Comparison of ENCODE assay signal across 24 cellular contexts in genomic region chr5:112320408-112320807, GRCh38.
A peak's percentile ranks its signal among the peaks of the same experiment; 100 is the strongest.
DNase-seq lines count a peak whose midpoint lies in the region; ATAC-seq and TF ChIP-seq lines count a peak whose summit lies in the region.
"Had no signal": no experiment of that assay in that cellular context is flagged by ENCODE, and none has a peak within 500 bp of the region (broad histone marks: within the 10 kb centered on the region; RNA-seq: fewer than 3 reads in every experiment).

No MANE protein-coding gene starts in this region.

- peaks cover 5% of the 10 kb centered on the region for H3K27me3 Mint-ChIP-seq in glutamatergic neuron (ENCODE audit: unreplicated experiment)

- H3K4me1 ChIP-seq in cardiac muscle cell (ENCODE audit: low read depth) (peaks cover 14% of the 10 kb centered on the region), left ventricle myocardium inferior (peaks cover 55% of the 10 kb centered on the region), right atrium auricular region (peaks cover 0 to 44% of the 10 kb centered on the region in 2 donors)
- H3K4me1 ChIP-seq: BE2C, BLaER1 had no signal

- no peaks in the 10 kb centered on the region for H3K36me3 Mint-ChIP-seq in glutamatergic neuron (ENCODE audit: unreplicated experiment)
- H3K36me3 Mint-ChIP-seq: CD14-positive monocyte; CD4-positive, alpha-beta memory T cell; CD4-positive, CD25-positive, alpha-beta regulatory T cell; CD8-positive, alpha-beta memory T cell had no signal

- DNase-seq in cardiac muscle cell (ENCODE audit: low read depth in 1 of 2, low spot score in 1 of 2): peak; percentile 8 to 14
- no peak for DNase-seq in Right ventricle myocardium inferior (ENCODE audit: missing footprints)
- DNase-seq in left ventricle myocardium inferior: no peak
- no peak for DNase-seq in right atrium auricular region (ENCODE audit: low spot score)
- no peak for DNase-seq in glutamatergic neuron
- no peak for DNase-seq in activated gamma-delta T cell (lab: John Stamatoyannopoulos, UW)
- DNase-seq: 8988T; ACHN; BE2C; C1 segment of cervical spinal cord; CD4-positive, alpha-beta memory T cell; CD4-positive, CD25-positive, alpha-beta regulatory T cell; CD8-positive, alpha-beta memory T cell; COR-L47; DMS 273 treated with DMSO at 0.1 percent for 48 hours; DMS153; DMS53; DMS79; DND-41; EL; GDM1 had no signal

- H3K9me3 Mint-ChIP-seq in glutamatergic neuron (ENCODE audit: unreplicated experiment): no peaks in the 10 kb centered on the region

- no peaks in the 10 kb centered on the region for H3K36me3 ChIP-seq in cardiac muscle cell
- H3K36me3 ChIP-seq in left ventricle myocardium inferior: no peaks in the 10 kb centered on the region
- no peaks in the 10 kb centered on the region for H3K36me3 ChIP-seq in right atrium auricular region
- H3K36me3 ChIP-seq: BE2C, BLaER1 had no signal

- no peak overlapping the region for H3K4me3 ChIP-seq in cardiac muscle cell
- no peak overlapping the region for H3K4me3 ChIP-seq in left ventricle myocardium inferior
- no peak overlapping the region for H3K4me3 ChIP-seq in right atrium auricular region
- H3K4me3 ChIP-seq: BLaER1, GM12878 had no signal

- peaks cover 6% of the 10 kb centered on the region for H3K4me1 Mint-ChIP-seq in glutamatergic neuron (ENCODE audit: low read depth, unreplicated experiment)
- H3K4me1 Mint-ChIP-seq: CD14-positive monocyte; CD4-positive, alpha-beta memory T cell; CD4-positive, CD25-positive, alpha-beta regulatory T cell; CD8-positive, alpha-beta memory T cell had no signal

- H3K4me3 Mint-ChIP-seq in glutamatergic neuron (ENCODE audit: unreplicated experiment): peak overlapping the region; percentile 7
- H3K4me3 Mint-ChIP-seq: CD14-positive monocyte; CD4-positive, alpha-beta memory T cell; CD4-positive, CD25-positive, alpha-beta regulatory T cell; CD8-positive, alpha-beta memory T cell had no signal

- H3K9me3 ChIP-seq in cardiac muscle cell (ENCODE audit: low read depth) (no peaks in the 10 kb centered on the region), left ventricle myocardium inferior (replicated peaks) (no peaks in the 10 kb centered on the region), right atrium auricular region (no peaks in the 10 kb centered on the region)
- H3K9me3 ChIP-seq: BE2C, BLaER1 had no signal

- H3K27ac ChIP-seq in cardiac muscle cell (peak overlapping the region; percentile 33), left ventricle myocardium inferior (replicated peaks) (peak overlapping the region; percentile 20), right atrium auricular region (peak overlapping the region in 1 of 2 donors; percentile 17)
- H3K27ac ChIP-seq: BLaER1 had no signal

- ATAC-seq in Right ventricle myocardium inferior: no peak
- ATAC-seq: GM12878 had no signal

- no peaks in the 10 kb centered on the region for H3K27me3 ChIP-seq in cardiac muscle cell
- no peaks in the 10 kb centered on the region for H3K27me3 ChIP-seq in left ventricle myocardium inferior (ENCODE audit: low read depth)
- no peaks in the 10 kb centered on the region for H3K27me3 ChIP-seq in right atrium auricular region
- H3K27me3 ChIP-seq: BLaER1 had no signal

- H3K27ac Mint-ChIP-seq in glutamatergic neuron (ENCODE audit: unreplicated experiment): no peak overlapping the region
- H3K27ac Mint-ChIP-seq: CD14-positive monocyte; CD4-positive, alpha-beta memory T cell; CD4-positive, CD25-positive, alpha-beta regulatory T cell; CD8-positive, alpha-beta memory T cell had no signal

- no peak for TF ChIP-seq CTCF in cardiac muscle cell (IDR thresholded peaks at IDR 0.05; ENCODE audit: low read depth, low read length)
- no peak for TF ChIP-seq CTCF in left ventricle myocardium inferior (IDR thresholded peaks at IDR 0.05; ENCODE audit: borderline replicate concordance)
- TF ChIP-seq CTCF in right atrium auricular region (IDR thresholded peaks at IDR 0.05): no peak
- TF ChIP-seq CTCF in glutamatergic neuron (IDR thresholded peaks at IDR 0.05; ENCODE audit: partially characterized antibody, unreplicated experiment): no peak

- intact Hi-C loops in Right ventricle myocardium inferior (cut with DNase I): no loop called here
- intact Hi-C loops in left ventricle myocardium inferior (cut with micrococcal nuclease): no loop called here

Comparison
In these comparisons a context has a peak if more than half of its experiments do, and no peak if none do; other contexts are left out.
1. DNase-seq: peak in cardiac muscle cell (2 of 2); none in Right ventricle myocardium inferior (single experiment), left ventricle myocardium inferior (single experiment), right atrium auricular region (single experiment), glutamatergic neuron (single experiment) and activated gamma-delta T cell (single experiment).